18 cellular contexts compared by ENCODE assay signal in genomic region chr3:193560870-193561269, GRCh38. TPM values are rescaled to one million over a fixed set of nuclear protein-coding genes. Genes with fewer than 3 reads are reported as not detected.
DNase-seq lines count a peak whose midpoint lies in the region; ATAC-seq, FAIRE-seq and TF ChIP-seq lines count a peak whose summit lies in the region.
"Had no signal": no experiment of that assay in that cellular context is flagged by ENCODE, and none has a peak within 500 bp of the region (broad histone marks: within the 10 kb centered on the region; RNA-seq: fewer than 3 reads in every experiment).

No MANE protein-coding gene starts in this region.

- no peak overlapping the region for H3K4me3 Mint-ChIP-seq in natural killer cell
- H3K4me3 Mint-ChIP-seq: activated CD4-positive, alpha-beta memory T cell treated with anti-CD3 and anti-CD28 coated beads for 36 hours; activated naive CD4-positive, alpha-beta T cell treated with anti-CD3 and anti-CD28 coated beads, Interleukin-2, amount 10 ng/mL, durations not matched to agents 7 days and 5 days; activated T-cell treated with anti-CD3 and anti-CD28 coated beads, Interleukin-2, amount 50 U/mL, for 4 hours; T-helper 1 cell treated with Interleukin-12 subunit alpha and Interleukin-12 subunit beta and Interleukin-4 antibody, amounts not matched to agents 30 μg/mL and 1 μg/mL, for 36 hours had no signal

- no peak overlapping the region for H3K9ac ChIP-seq in kidney (ENCODE audit: low read length in 2 of 2)

- no peak overlapping the region for H3K27ac Mint-ChIP-seq in natural killer cell
- H3K27ac Mint-ChIP-seq: activated CD4-positive, alpha-beta memory T cell treated with anti-CD3 and anti-CD28 coated beads for 36 hours; activated naive CD4-positive, alpha-beta T cell treated with anti-CD3 and anti-CD28 coated beads, Interleukin-2, amount 10 ng/mL, durations not matched to agents 7 days and 5 days; T-helper 1 cell treated with Interleukin-12 subunit alpha and Interleukin-12 subunit beta and Interleukin-4 antibody, amounts not matched to agents 30 μg/mL and 1 μg/mL, for 36 hours had no signal

- no peaks in the 10 kb centered on the region for H3K4me1 Mint-ChIP-seq in natural killer cell
- H3K4me1 Mint-ChIP-seq: activated naive CD4-positive, alpha-beta T cell treated with anti-CD3 and anti-CD28 coated beads, Interleukin-2, amount 10 ng/mL, durations not matched to agents 7 days and 5 days had no signal

- no peak overlapping the region for H3K4me3 ChIP-seq in kidney (ENCODE audit: low read length in 2 of 2)
- H3K4me3 ChIP-seq: left lung, ovary, vagina had no signal

- H3K36me3 ChIP-seq in kidney (ENCODE audit: control insufficient read depth in 1 of 2, insufficient read depth in 2 of 2, low read length in 2 of 2): no peaks in the 10 kb centered on the region
- H3K36me3 ChIP-seq: left lung, ovary, vagina had no signal

- H3K9me3 ChIP-seq in kidney (ENCODE audit: control insufficient read depth in 1 of 2, low read length in 2 of 2): no peaks in the 10 kb centered on the region
- H3K9me3 ChIP-seq: left lung, ovary, vagina had no signal

- no peaks in the 10 kb centered on the region for H3K27me3 Mint-ChIP-seq in natural killer cell (ENCODE audit: low read depth in 2 of 2)
- H3K27me3 Mint-ChIP-seq: activated CD4-positive, alpha-beta memory T cell treated with anti-CD3 and anti-CD28 coated beads for 36 hours; activated naive CD4-positive, alpha-beta T cell treated with anti-CD3 and anti-CD28 coated beads, Interleukin-2, amount 10 ng/mL, durations not matched to agents 7 days and 5 days had no signal

- H3K9me3 Mint-ChIP-seq in natural killer cell: no peaks in the 10 kb centered on the region
- H3K9me3 Mint-ChIP-seq: activated CD4-positive, alpha-beta memory T cell treated with anti-CD3 and anti-CD28 coated beads for 36 hours; activated naive CD4-positive, alpha-beta T cell treated with anti-CD3 and anti-CD28 coated beads, Interleukin-2, amount 10 ng/mL, durations not matched to agents 7 days and 5 days; activated T-cell treated with anti-CD3 and anti-CD28 coated beads, Interleukin-2, amount 50 U/mL, for 4 hours; T-helper 1 cell treated with Interleukin-12 subunit alpha and Interleukin-12 subunit beta and Interleukin-4 antibody, amounts not matched to agents 30 μg/mL and 1 μg/mL, for 36 hours had no signal

- no peaks in the 10 kb centered on the region for H3K36me3 Mint-ChIP-seq in natural killer cell
- H3K36me3 Mint-ChIP-seq: activated CD4-positive, alpha-beta memory T cell treated with anti-CD3 and anti-CD28 coated beads for 36 hours; activated naive CD4-positive, alpha-beta T cell treated with anti-CD3 and anti-CD28 coated beads, Interleukin-2, amount 10 ng/mL, durations not matched to agents 7 days and 5 days had no signal

- TF ChIP-seq CTCF in kidney (IDR thresholded peaks at IDR 0.05; ENCODE audit: borderline replicate concordance, extremely low read depth, insufficient read depth): no peak
- TF ChIP-seq CTCF in natural killer cell (IDR thresholded peaks at IDR 0.05): no peak

- H3K27ac ChIP-seq in kidney (ENCODE audit: low read depth in 2 of 2, low read length in 2 of 2): no peak overlapping the region
- H3K27ac ChIP-seq: left lung, ovary, vagina had no signal

- H3K4me1 ChIP-seq in kidney (ENCODE audit: control insufficient read depth in 1 of 2, insufficient read depth in 1 of 2, low read depth in 1 of 2, low read length in 2 of 2): peaks cover 0 to 4% of the 10 kb centered on the region in 2 donors
- H3K4me1 ChIP-seq: left lung, vagina had no signal

- intact Hi-C loops in posterior cingulate gyrus (cut with DNase I): loop anchor here (10.0 kb wide), 1 partner anchor 986 kb away; no protein-coding TSS in a partner anchor
- intact Hi-C loops in kidney (cut with DNase I): loop anchor here (10.0 kb wide), 1 partner anchor 96 kb away; no protein-coding TSS in a partner anchor
- intact Hi-C loops in natural killer cell (cut with micrococcal nuclease): no loop called here

- no peak for FAIRE-seq in kidney (lab: Jason Lieb, UNC)
- FAIRE-seq: GM12891 had no signal

- no peak for ATAC-seq in natural killer cell
- ATAC-seq: activated T-cell treated with anti-CD3 and anti-CD28 coated beads, Interleukin-2, amount 50 U/mL, for 4 hours; HCT116; left lung had no signal

- DNase-seq in NCI-H1092 (lab: John Stamatoyannopoulos, UW) (peak; percentile 74), NCI-H2171 treated with DMSO at 0.1 percent for 48 hours (lab: John Stamatoyannopoulos, UW) (peak; percentile 65), globus pallidus (ENCODE audit: low spot score) (peak; percentile 49), posterior cingulate gyrus (peak in 8 of 10 donors; percentile 31 to 83 (median 48)), kidney (no peak), natural killer cell (no peak), COLO668 (lab: John Stamatoyannopoulos, UW; ENCODE audit: unreplicated experiment) (no peak)
- DNase-seq: activated CD4-positive, alpha-beta memory T cell treated with anti-CD3 and anti-CD28 coated beads for 36 hours; activated naive CD4-positive, alpha-beta T cell treated with anti-CD3 and anti-CD28 coated beads, Interleukin-2, amount 10 ng/mL, durations not matched to agents 7 days and 5 days; activated T-cell treated with anti-CD3 and anti-CD28 coated beads, Interleukin-2, amount 50 U/mL, for 4 hours; left lung; ovary; SHP77 had no signal

RNA-seq across cellular contexts. Expression of gene ATP13A4, which starts 6.2 kb away (rescaled TPM):
- total RNA-seq in kidney (3.7 TPM), natural killer cell (1 to 10 TPM; 1.3 to 3.9 (median 3.6) TPM)
- polyA plus RNA-seq in kidney (ENCODE audit: insufficient read depth, low read depth, low replicate concordance): 0.49 TPM
- total RNA-seq: NCI-H460 had no signal

RNA-seq across cellular contexts. Expression of gene OPA1, which starts 32.1 kb away (rescaled TPM):
- total RNA-seq in kidney: 56.3 TPM
- 18.1 TPM for polyA plus RNA-seq in kidney (ENCODE audit: insufficient read depth, low read depth, low replicate concordance)
- total RNA-seq in natural killer cell: 10 to 100 TPM; 52.6 to 72.0 (median 57.5) TPM

Comparison
In these comparisons a context has a peak if more than half of its experiments do, and no peak if none do; other contexts are left out.
1. DNase-seq: peak in NCI-H1092 (single experiment), NCI-H2171 treated with DMSO at 0.1 percent for 48 hours (single experiment), globus pallidus (single experiment) and posterior cingulate gyrus (8 of 10); none in kidney (single experiment), natural killer cell (single experiment) and COLO668 (single experiment).